2 cellular contexts compared by ENCODE assay signal in the genomic region with DNA sequence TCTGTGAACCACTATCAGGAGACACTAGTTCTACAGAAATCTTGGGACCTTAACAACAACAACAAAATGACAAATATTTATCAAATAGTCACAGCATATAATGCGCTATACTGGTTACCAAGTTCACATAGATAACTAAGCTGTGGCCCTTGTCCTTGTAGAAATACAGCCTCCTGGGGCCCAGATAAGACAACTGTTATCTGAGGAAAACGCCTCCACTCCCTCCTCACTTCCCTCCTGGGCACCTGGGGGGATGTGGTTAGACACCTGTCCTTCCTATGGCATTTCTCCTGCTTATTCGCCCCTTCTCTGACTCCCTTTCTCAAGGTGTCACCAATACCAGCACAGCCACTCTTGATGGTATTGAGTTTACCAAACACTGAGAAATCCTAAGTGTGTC.
TF ChIP-seq lines count a peak whose summit lies in the region.

No MANE protein-coding gene starts in this region.

TF ChIP-seq in HCT116, 20 proteins besides CTCF, POLR2A, EP300 and RAD21 (continued from another document):
- TF ChIP-seq ZBTB33 (IDR thresholded peaks at IDR 0.05; ENCODE audit: extremely low read depth, insufficient replicate concordance, low read length): no peak
- no peak for TF ChIP-seq SRF (IDR thresholded peaks at IDR 0.05; ENCODE audit: low read depth)
- TF ChIP-seq EZH2 (IDR thresholded peaks at IDR 0.05): no peak
- TF ChIP-seq CEBPB (IDR thresholded peaks at IDR 0.05; ENCODE audit: low read depth): no peak
- no peak for TF ChIP-seq ELF1 (IDR thresholded peaks at IDR 0.05; ENCODE audit: borderline replicate concordance, low read depth)
- TF ChIP-seq YY1 (IDR thresholded peaks at IDR 0.05; ENCODE audit: extremely low read depth, insufficient replicate concordance, low read depth, low read length): no peak
- TF ChIP-seq ZFX (IDR thresholded peaks at IDR 0.05): no peak
- TF ChIP-seq, protein P1, sequence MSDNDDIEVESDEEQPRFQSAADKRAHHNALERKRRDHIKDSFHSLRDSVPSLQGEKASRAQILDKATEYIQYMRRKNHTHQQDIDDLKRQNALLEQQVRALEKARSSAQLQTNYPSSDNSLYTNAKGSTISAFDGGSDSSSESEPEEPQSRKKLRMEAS (IDR thresholded peaks at IDR 0.05): no peak
- TF ChIP-seq SIN3A (IDR thresholded peaks at IDR 0.05; ENCODE audit: low read depth): no peak
- no peak for TF ChIP-seq REST (IDR thresholded peaks at IDR 0.05; ENCODE audit: low read depth)
- TF ChIP-seq JUND (IDR thresholded peaks at IDR 0.05): no peak
- TF ChIP-seq POLR2AphosphoS5 (IDR thresholded peaks at IDR 0.05; ENCODE audit: low read depth, low read length): no peak
- TF ChIP-seq FOSL1 (IDR thresholded peaks at IDR 0.05; ENCODE audit: low read depth): no peak
- no peak for TF ChIP-seq TCF7L2 (IDR thresholded peaks at IDR 0.05; ENCODE audit: borderline replicate concordance, extremely low read depth, insufficient read depth, insufficient read length)
- TF ChIP-seq, protein P2, sequence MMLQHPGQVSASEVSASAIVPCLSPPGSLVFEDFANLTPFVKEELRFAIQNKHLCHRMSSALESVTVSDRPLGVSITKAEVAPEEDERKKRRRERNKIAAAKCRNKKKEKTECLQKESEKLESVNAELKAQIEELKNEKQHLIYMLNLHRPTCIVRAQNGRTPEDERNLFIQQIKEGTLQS (IDR thresholded peaks at IDR 0.05): no peak
- no peak for TF ChIP-seq EZH2phosphoT487 (IDR thresholded peaks at IDR 0.05; ENCODE audit: borderline replicate concordance)
- no peak for TF ChIP-seq ZNF274 (IDR thresholded peaks at IDR 0.05; ENCODE audit: low read depth, low read length)
- no peak for TF ChIP-seq SP1 (IDR thresholded peaks at IDR 0.05; ENCODE audit: low read depth)

TF ChIP-seq in K562, 482 proteins besides CTCF, POLR2A, EP300 and RAD21 (continued from another document):
- peak; percentile 63; the same call in 1 of the 2 replicates for TF ChIP-seq KLF16 (IDR thresholded peaks at IDR 0.05)
- TF ChIP-seq KLF1 (tag; IDR thresholded peaks at IDR 0.05): no peak
- TF ChIP-seq PML (IDR thresholded peaks at IDR 0.05; ENCODE audit: low read length): peak; percentile 42; the same call in 1 of the 2 replicates
- no peak for TF ChIP-seq WHSC1 (IDR thresholded peaks at IDR 0.05; ENCODE audit: low read length)
- TF ChIP-seq MAFG (tag; conservative IDR thresholded peaks at IDR 0.05): no peak
- TF ChIP-seq SPI1 (IDR thresholded peaks at IDR 0.05; ENCODE audit: borderline replicate concordance, low read depth, low read length): peak; percentile 16; the same call in 1 of the 2 replicates
- no peak for TF ChIP-seq MAFF (IDR thresholded peaks at IDR 0.05; ENCODE audit: low read length)
- no peak for TF ChIP-seq E2F5 (CRISPR knock-in tag; IDR thresholded peaks at IDR 0.05)
- no peak for TF ChIP-seq RHOXF2B (CRISPR knock-in tag; conservative IDR thresholded peaks at IDR 0.05)
- peak; percentile 73 for TF ChIP-seq TCF3 (CRISPR knock-in tag; IDR thresholded peaks at IDR 0.05)
- TF ChIP-seq SRSF9 (IDR thresholded peaks at IDR 0.05; ENCODE audit: borderline replicate concordance, low read depth, low read length): no peak
- no peak for TF ChIP-seq NRF1 (conservative IDR thresholded peaks at IDR 0.05 in 1 of 2, IDR thresholded peaks at IDR 0.05 in 1 of 2)
- TF ChIP-seq SRSF7 (optimal IDR thresholded peaks at IDR 0.05; ENCODE audit: low read depth, low read length): no peak
- no peak for TF ChIP-seq POLR2H (tag; IDR thresholded peaks at IDR 0.05; ENCODE audit: low read depth)
- TF ChIP-seq CTBP1 (IDR thresholded peaks at IDR 0.05; ENCODE audit: borderline replicate concordance): peak; percentile 40; the same call in 1 of the 2 replicates
- TF ChIP-seq SOX6 (IDR thresholded peaks at IDR 0.05): peak; percentile 38; the same call in 1 of the 2 replicates
- TF ChIP-seq ZNF253 (CRISPR knock-in tag; conservative IDR thresholded peaks at IDR 0.05): no peak
- TF ChIP-seq ZNF57 (CRISPR knock-in tag; IDR thresholded peaks at IDR 0.05): no peak
- peak; percentile 70 for TF ChIP-seq NCOR1 (IDR thresholded peaks at IDR 0.05)
- TF ChIP-seq ZNF12 (CRISPR knock-in tag; IDR thresholded peaks at IDR 0.05): no peak
- TF ChIP-seq, protein P3, sequence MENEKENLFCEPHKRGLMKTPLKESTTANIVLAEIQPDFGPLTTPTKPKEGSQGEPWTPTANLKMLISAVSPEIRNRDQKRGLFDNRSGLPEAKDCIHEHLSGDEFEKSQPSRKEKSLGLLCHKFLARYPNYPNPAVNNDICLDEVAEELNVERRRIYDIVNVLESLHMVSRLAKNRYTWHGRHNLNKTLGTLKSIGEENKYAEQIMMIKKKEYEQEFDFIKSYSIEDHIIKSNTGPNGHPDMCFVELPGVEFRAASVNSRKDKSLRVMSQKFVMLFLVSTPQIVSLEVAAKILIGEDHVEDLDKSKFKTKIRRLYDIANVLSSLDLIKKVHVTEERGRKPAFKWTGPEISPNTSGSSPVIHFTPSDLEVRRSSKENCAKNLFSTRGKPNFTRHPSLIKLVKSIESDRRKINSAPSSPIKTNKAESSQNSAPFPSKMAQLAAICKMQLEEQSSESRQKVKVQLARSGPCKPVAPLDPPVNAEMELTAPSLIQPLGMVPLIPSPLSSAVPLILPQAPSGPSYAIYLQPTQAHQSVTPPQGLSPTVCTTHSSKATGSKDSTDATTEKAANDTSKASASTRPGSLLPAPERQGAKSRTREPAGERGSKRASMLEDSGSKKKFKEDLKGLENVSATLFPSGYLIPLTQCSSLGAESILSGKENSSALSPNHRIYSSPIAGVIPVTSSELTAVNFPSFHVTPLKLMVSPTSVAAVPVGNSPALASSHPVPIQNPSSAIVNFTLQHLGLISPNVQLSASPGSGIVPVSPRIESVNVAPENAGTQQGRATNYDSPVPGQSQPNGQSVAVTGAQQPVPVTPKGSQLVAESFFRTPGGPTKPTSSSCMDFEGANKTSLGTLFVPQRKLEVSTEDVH (IDR thresholded peaks at IDR 0.05; ENCODE audit: low read depth, partially characterized antibody): no peak
- TF ChIP-seq CREBBP (IDR thresholded peaks at IDR 0.05; ENCODE audit: low read depth, low read length): no peak
- TF ChIP-seq CCAR2 (IDR thresholded peaks at IDR 0.05; ENCODE audit: low read depth, low read length): no peak
- TF ChIP-seq POLR3A (IDR thresholded peaks at IDR 0.05; ENCODE audit: borderline replicate concordance, extremely low read depth, insufficient read depth, insufficient read length): no peak
- TF ChIP-seq, protein P4, sequence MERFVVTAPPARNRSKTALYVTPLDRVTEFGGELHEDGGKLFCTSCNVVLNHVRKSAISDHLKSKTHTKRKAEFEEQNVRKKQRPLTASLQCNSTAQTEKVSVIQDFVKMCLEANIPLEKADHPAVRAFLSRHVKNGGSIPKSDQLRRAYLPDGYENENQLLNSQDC (CRISPR knock-in tag; IDR thresholded peaks at IDR 0.05): no peak
- peak; percentile 63; the same call in 1 of the 2 replicates for TF ChIP-seq ZEB2 (IDR thresholded peaks at IDR 0.05)
- TF ChIP-seq TAL1 (IDR thresholded peaks at IDR 0.05): peak; percentile 70
- no peak for TF ChIP-seq FOXM1 (IDR thresholded peaks at IDR 0.05; ENCODE audit: low read depth)
- TF ChIP-seq FOXM1 (CRISPR knock-in tag; IDR thresholded peaks at IDR 0.05; ENCODE audit: low read depth): no peak
- TF ChIP-seq SMARCA4 (IDR thresholded peaks at IDR 0.05): peak; percentile 41; the same call in 1 of the 2 replicates
- TF ChIP-seq ESRRA (IDR thresholded peaks at IDR 0.05; ENCODE audit: borderline replicate concordance, low read depth): 0 out of 2 replicates have a peak, but pooled peaks have one; percentile 7
- no peak for TF ChIP-seq C11orf30 (IDR thresholded peaks at IDR 0.05; ENCODE audit: low read depth)
- TF ChIP-seq CBFA2T2 (conservative IDR thresholded peaks at IDR 0.05): peak; percentile 80
- TF ChIP-seq TRIM24 (IDR thresholded peaks at IDR 0.05): peak; percentile 34 to 65; a peak in 1 of 4 replicates
- TF ChIP-seq SIN3A (IDR thresholded peaks at IDR 0.05; ENCODE audit: borderline replicate concordance in 2 of 2, control insufficient read depth in 1 of 2, low read depth in 2 of 2, low read length in 2 of 2): no peak
- TF ChIP-seq POLR2B (IDR thresholded peaks at IDR 0.05; ENCODE audit: low read depth, partially characterized antibody): no peak
- TF ChIP-seq, protein P5, sequence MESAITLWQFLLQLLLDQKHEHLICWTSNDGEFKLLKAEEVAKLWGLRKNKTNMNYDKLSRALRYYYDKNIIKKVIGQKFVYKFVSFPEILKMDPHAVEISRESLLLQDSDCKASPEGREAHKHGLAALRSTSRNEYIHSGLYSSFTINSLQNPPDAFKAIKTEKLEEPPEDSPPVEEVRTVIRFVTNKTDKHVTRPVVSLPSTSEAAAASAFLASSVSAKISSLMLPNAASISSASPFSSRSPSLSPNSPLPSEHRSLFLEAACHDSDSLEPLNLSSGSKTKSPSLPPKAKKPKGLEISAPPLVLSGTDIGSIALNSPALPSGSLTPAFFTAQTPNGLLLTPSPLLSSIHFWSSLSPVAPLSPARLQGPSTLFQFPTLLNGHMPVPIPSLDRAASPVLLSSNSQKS (CRISPR knock-in tag; IDR thresholded peaks at IDR 0.05): no peak
- no peak for TF ChIP-seq ZNF507 (tag; conservative IDR thresholded peaks at IDR 0.05)
- no peak for TF ChIP-seq BRD9 (IDR thresholded peaks at IDR 0.05; ENCODE audit: low read depth, partially characterized antibody)
- no peak for TF ChIP-seq U2AF2 (optimal IDR thresholded peaks at IDR 0.05; ENCODE audit: low read depth, low read length)
- no peak for TF ChIP-seq ZNF778 (CRISPR knock-in tag; IDR thresholded peaks at IDR 0.05)
- no peak for TF ChIP-seq SETDB1 (IDR thresholded peaks at IDR 0.05; ENCODE audit: low read length)
- TF ChIP-seq TEAD4 (IDR thresholded peaks at IDR 0.05; ENCODE audit: low read length): peak; percentile 79
- TF ChIP-seq TEAD4 (CRISPR knock-in tag; IDR thresholded peaks at IDR 0.05; ENCODE audit: borderline replicate concordance): no peak
- TF ChIP-seq, protein P6, sequence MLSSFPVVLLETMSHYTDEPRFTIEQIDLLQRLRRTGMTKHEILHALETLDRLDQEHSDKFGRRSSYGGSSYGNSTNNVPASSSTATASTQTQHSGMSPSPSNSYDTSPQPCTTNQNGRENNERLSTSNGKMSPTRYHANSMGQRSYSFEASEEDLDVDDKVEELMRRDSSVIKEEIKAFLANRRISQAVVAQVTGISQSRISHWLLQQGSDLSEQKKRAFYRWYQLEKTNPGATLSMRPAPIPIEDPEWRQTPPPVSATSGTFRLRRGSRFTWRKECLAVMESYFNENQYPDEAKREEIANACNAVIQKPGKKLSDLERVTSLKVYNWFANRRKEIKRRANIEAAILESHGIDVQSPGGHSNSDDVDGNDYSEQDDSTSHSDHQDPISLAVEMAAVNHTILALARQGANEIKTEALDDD (IDR thresholded peaks at IDR 0.05): peak; percentile 89
